1 cellular context compared by ENCODE assay signal in the genomic region with DNA sequence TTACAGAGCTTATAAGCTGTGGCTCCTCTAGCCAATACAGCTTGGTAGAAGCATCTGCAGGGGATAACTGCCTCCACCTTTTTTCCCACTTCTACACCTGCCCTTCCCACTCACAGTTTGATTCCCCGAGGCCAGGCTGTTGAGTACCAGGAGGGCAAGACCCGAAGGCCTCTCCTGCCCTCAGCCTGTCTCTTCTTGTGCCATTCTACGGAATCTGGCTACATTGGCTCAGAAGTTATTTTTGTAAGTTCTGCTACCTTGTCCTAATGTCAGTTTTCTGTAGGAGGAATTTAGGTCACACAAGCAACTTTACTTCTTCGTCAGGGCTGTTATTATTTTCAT.
TF ChIP-seq lines count a peak whose summit lies in the region.

No MANE protein-coding gene starts in this region.

TF ChIP-seq in WTC11, 78 proteins besides CTCF, POLR2A, EP300 and RAD21 (continued from another document):
- TF ChIP-seq, protein P1, sequence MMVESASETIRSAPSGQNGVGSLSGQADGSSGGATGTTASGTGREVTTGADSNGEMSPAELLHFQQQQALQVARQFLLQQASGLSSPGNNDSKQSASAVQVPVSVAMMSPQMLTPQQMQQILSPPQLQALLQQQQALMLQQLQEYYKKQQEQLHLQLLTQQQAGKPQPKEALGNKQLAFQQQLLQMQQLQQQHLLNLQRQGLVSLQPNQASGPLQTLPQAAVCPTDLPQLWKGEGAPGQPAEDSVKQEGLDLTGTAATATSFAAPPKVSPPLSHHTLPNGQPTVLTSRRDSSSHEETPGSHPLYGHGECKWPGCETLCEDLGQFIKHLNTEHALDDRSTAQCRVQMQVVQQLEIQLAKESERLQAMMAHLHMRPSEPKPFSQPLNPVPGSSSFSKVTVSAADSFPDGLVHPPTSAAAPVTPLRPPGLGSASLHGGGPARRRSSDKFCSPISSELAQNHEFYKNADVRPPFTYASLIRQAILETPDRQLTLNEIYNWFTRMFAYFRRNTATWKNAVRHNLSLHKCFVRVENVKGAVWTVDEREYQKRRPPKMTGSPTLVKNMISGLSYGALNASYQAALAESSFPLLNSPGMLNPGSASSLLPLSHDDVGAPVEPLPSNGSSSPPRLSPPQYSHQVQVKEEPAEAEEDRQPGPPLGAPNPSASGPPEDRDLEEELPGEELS (CRISPR knock-in tag; IDR thresholded peaks at IDR 0.05), result no peak
- TF ChIP-seq MYBL2 (CRISPR knock-in tag; IDR thresholded peaks at IDR 0.05) (no peak), ESRRA (CRISPR knock-in tag; IDR thresholded peaks at IDR 0.05; ENCODE audit: borderline replicate concordance) (no peak), NR2C2 (CRISPR knock-in tag; IDR thresholded peaks at IDR 0.05) (no peak)
- TF ChIP-seq, protein P2, sequence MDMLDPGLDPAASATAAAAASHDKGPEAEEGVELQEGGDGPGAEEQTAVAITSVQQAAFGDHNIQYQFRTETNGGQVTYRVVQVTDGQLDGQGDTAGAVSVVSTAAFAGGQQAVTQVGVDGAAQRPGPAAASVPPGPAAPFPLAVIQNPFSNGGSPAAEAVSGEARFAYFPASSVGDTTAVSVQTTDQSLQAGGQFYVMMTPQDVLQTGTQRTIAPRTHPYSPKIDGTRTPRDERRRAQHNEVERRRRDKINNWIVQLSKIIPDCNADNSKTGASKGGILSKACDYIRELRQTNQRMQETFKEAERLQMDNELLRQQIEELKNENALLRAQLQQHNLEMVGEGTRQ (CRISPR knock-in tag; IDR thresholded peaks at IDR 0.05), result no peak
- TF ChIP-seq, protein P3, sequence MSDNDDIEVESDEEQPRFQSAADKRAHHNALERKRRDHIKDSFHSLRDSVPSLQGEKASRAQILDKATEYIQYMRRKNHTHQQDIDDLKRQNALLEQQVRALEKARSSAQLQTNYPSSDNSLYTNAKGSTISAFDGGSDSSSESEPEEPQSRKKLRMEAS (CRISPR knock-in tag; IDR thresholded peaks at IDR 0.05), result no peak
- TF ChIP-seq, protein P4, sequence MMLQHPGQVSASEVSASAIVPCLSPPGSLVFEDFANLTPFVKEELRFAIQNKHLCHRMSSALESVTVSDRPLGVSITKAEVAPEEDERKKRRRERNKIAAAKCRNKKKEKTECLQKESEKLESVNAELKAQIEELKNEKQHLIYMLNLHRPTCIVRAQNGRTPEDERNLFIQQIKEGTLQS (CRISPR knock-in tag; conservative IDR thresholded peaks at IDR 0.05), result no peak
